1 cellular context compared by ENCODE assay signal in genomic region chr12:69546693-69547438, GRCh38.
TF ChIP-seq lines count a peak whose summit lies in the region.

No MANE protein-coding gene starts in this region.

TF ChIP-seq in SK-N-SH, 30 proteins besides CTCF, POLR2A, EP300 and RAD21 (continued from another document):
- TF ChIP-seq REST (IDR thresholded peaks at IDR 0.05; ENCODE audit: low read depth, low read length) (no peak), MXI1 (IDR thresholded peaks at IDR 0.05; ENCODE audit: low read depth, low read length) (no peak), PBX3 (IDR thresholded peaks at IDR 0.05) (no peak)
